In genomic region chr6:92231220-92231701, GRCh38 we compare ENCODE assay signal across 25 cellular contexts.
DNase-seq lines count a peak whose midpoint lies in the region; ATAC-seq, FAIRE-seq and TF ChIP-seq lines count a peak whose summit lies in the region.
"Had no signal": no experiment of that assay in that cellular context is flagged by ENCODE, and none has a peak within 500 bp of the region (broad histone marks: within the 10 kb centered on the region; RNA-seq: fewer than 3 reads in every experiment).

No MANE protein-coding gene starts in this region.

- H3K27ac Mint-ChIP-seq in activated CD8-positive, alpha-beta T cell treated with anti-CD3 and anti-CD28 coated beads, Interleukin-2, amount 10 ng/mL, durations not matched to agents 7 days and 5 days = no peak overlapping the region
- H3K27ac Mint-ChIP-seq: activated naive CD4-positive, alpha-beta T cell treated with anti-CD3 and anti-CD28 coated beads, Interleukin-2, amount 50 U/mL, for 72 hours; CD4-positive, alpha-beta T cell; stimulated activated naive CD8-positive, alpha-beta T cell treated with anti-CD3 and anti-CD28 coated beads, Interleukin-15, amount 100 ng/mL, for 72 hours had no signal

- DNase-seq in DMS53 treated with DMSO at 0.1 percent for 48 hours (lab: John Stamatoyannopoulos, UW; ENCODE audit: unreplicated experiment) (peak; percentile 29), MM.1S (peak; percentile 12), NCI-H2029 treated with DMSO at 0.1 percent for 48 hours (lab: John Stamatoyannopoulos, UW) (peak; percentile 77), SHP77 treated with DMSO at 0.1 percent for 48 hours (lab: John Stamatoyannopoulos, UW) (peak; percentile 1), HTR-8/SVneo (ENCODE audit: insufficient read length, low spot score) (no peak), sigmoid colon (no peak)
- DNase-seq in activated CD8-positive, alpha-beta T cell treated with anti-CD3 and anti-CD28 coated beads, Interleukin-2, amount 10 ng/mL, durations not matched to agents 7 days and 5 days = no peak
- DNase-seq: activated CD4-positive, alpha-beta T cell treated with anti-CD3 and anti-CD28 coated beads for 1 hour; CD4-positive, alpha-beta T cell; H7; hippocampal formation; NCI-H2227 treated with DMSO at 0.1 percent for 48 hours; stimulated activated CD4-positive, alpha-beta T cell treated with anti-CD3 and anti-CD28 coated beads, Interleukin-4, amount 100 ng/mL, for 24 hours; stimulated activated naive CD8-positive, alpha-beta T cell treated with anti-CD3 and anti-CD28 coated beads, Interleukin-15, amount 100 ng/mL, for 72 hours; SW 1271; transverse colon had no signal

- no peak for ATAC-seq in activated CD8-positive, alpha-beta T cell treated with anti-CD3 and anti-CD28 coated beads, Interleukin-2, amount 10 ng/mL, durations not matched to agents 7 days and 5 days
- no peak for ATAC-seq in GM18520 (IDR thresholded peaks at IDR 0.05; ENCODE audit: unreplicated experiment)
- ATAC-seq: activated naive CD4-positive, alpha-beta T cell treated with anti-CD3 and anti-CD28 coated beads, Interleukin-2, amount 50 U/mL, for 72 hours; foreskin keratinocyte; stimulated activated naive CD8-positive, alpha-beta T cell treated with anti-CD3 and anti-CD28 coated beads, Interleukin-15, amount 100 ng/mL, for 72 hours had no signal

- no peaks in the 10 kb centered on the region for H3K27me3 Mint-ChIP-seq in activated CD8-positive, alpha-beta T cell treated with anti-CD3 and anti-CD28 coated beads, Interleukin-2, amount 10 ng/mL, durations not matched to agents 7 days and 5 days (ENCODE audit: low read depth)
- H3K27me3 Mint-ChIP-seq: CD4-positive, alpha-beta T cell; central memory CD8-positive, alpha-beta T cell; stimulated activated naive CD8-positive, alpha-beta T cell treated with anti-CD3 and anti-CD28 coated beads, Interleukin-15, amount 100 ng/mL, for 72 hours had no signal

- no peaks in the 10 kb centered on the region for H3K79me2 ChIP-seq in MM.1S (ENCODE audit: low read length)

- no peaks in the 10 kb centered on the region for H3K9me3 Mint-ChIP-seq in activated CD8-positive, alpha-beta T cell treated with anti-CD3 and anti-CD28 coated beads, Interleukin-2, amount 10 ng/mL, durations not matched to agents 7 days and 5 days (ENCODE audit: insufficient read depth)

- H3F3A ChIP-seq in MM.1S (ENCODE audit: insufficient read depth, low read length) = no peaks in the 10 kb centered on the region

- no peaks in the 10 kb centered on the region for H3K4me1 ChIP-seq in MM.1S (ENCODE audit: low read length)
- H3K4me1 ChIP-seq in sigmoid colon = no peaks in the 10 kb centered on the region
- H3K4me1 ChIP-seq: ascending aorta, foreskin keratinocyte, transverse colon had no signal

- H3K36me3 ChIP-seq in MM.1S (replicated peaks; ENCODE audit: insufficient read depth, low read length) (no peaks in the 10 kb centered on the region), sigmoid colon (no peaks in the 10 kb centered on the region)
- H3K36me3 ChIP-seq: ascending aorta, transverse colon had no signal

- 85 to 91% methylated on average over 1 of the region's 1 CpG for WGBS in sigmoid colon, 2 donors

- no peak overlapping the region for H3K4me3 Mint-ChIP-seq in activated CD8-positive, alpha-beta T cell treated with anti-CD3 and anti-CD28 coated beads, Interleukin-2, amount 10 ng/mL, durations not matched to agents 7 days and 5 days
- H3K4me3 Mint-ChIP-seq: CD4-positive, alpha-beta T cell; central memory CD8-positive, alpha-beta T cell; stimulated activated naive CD8-positive, alpha-beta T cell treated with anti-CD3 and anti-CD28 coated beads, Interleukin-15, amount 100 ng/mL, for 72 hours had no signal

- no peaks in the 10 kb centered on the region for H4K20me1 ChIP-seq in MM.1S (ENCODE audit: insufficient read depth, low read length)

- no peak overlapping the region for H2AFZ ChIP-seq in MM.1S (ENCODE audit: low read length)

- POLR2A ChIA-PET in activated CD8-positive, alpha-beta T cell treated with anti-CD3 and anti-CD28 coated beads, Interleukin-2, amount 10 ng/mL, durations not matched to agents 7 days and 5 days (lab: Charles Lee) = no interaction called here

- intact Hi-C loops in sigmoid colon (cut with DNase I) = no loop called here

- TF ChIP-seq CTCF in MM.1S (IDR thresholded peaks at IDR 0.05; ENCODE audit: low read length) (no peak), sigmoid colon (IDR thresholded peaks at IDR 0.05) (no peak)

- H3K4me3 ChIP-seq in MM.1S (ENCODE audit: low read length) = no peak overlapping the region
- H3K4me3 ChIP-seq in sigmoid colon = no peak overlapping the region
- H3K4me3 ChIP-seq: ascending aorta, lung, smooth muscle cell, transverse colon had no signal

- H3K27me3 ChIP-seq in MM.1S (replicated peaks; ENCODE audit: insufficient read depth, low read length) = no peaks in the 10 kb centered on the region
- H3K27me3 ChIP-seq in sigmoid colon = no peaks in the 10 kb centered on the region
- H3K27me3 ChIP-seq: ascending aorta, foreskin keratinocyte, transverse colon had no signal

- no peak overlapping the region for H3K9ac ChIP-seq in MM.1S (ENCODE audit: low read length)

- CTCF ChIA-PET in activated CD8-positive, alpha-beta T cell treated with anti-CD3 and anti-CD28 coated beads, Interleukin-2, amount 10 ng/mL, durations not matched to agents 7 days and 5 days (lab: Charles Lee) = no interaction called here

- H3K4me2 ChIP-seq in MM.1S (ENCODE audit: low read depth, low read length) = no peak overlapping the region
- H3K4me2 ChIP-seq: smooth muscle cell had no signal

- FAIRE-seq in HTR-8/SVneo (lab: Jason Lieb, UNC) = no peak
- FAIRE-seq: islet of Langerhans had no signal

- no peaks in the 10 kb centered on the region for H3K9me2 ChIP-seq in MM.1S (replicated peaks; ENCODE audit: insufficient read depth, low read length)

- no peaks in the 10 kb centered on the region for H3K36me3 Mint-ChIP-seq in activated CD8-positive, alpha-beta T cell treated with anti-CD3 and anti-CD28 coated beads, Interleukin-2, amount 10 ng/mL, durations not matched to agents 7 days and 5 days (ENCODE audit: low read depth)

- TF ChIP-seq EP300 in sigmoid colon (IDR thresholded peaks at IDR 0.05) = no peak

- H3K27ac ChIP-seq in MM.1S (ENCODE audit: low read length) (no peak overlapping the region), sigmoid colon (no peak overlapping the region)
- H3K27ac ChIP-seq: ascending aorta, foreskin keratinocyte, RWPE1, transverse colon had no signal

- no peaks in the 10 kb centered on the region for H3K9me3 ChIP-seq in MM.1S (replicated peaks; ENCODE audit: insufficient read depth, low read length)
- H3K9me3 ChIP-seq in sigmoid colon = no peaks in the 10 kb centered on the region
- H3K9me3 ChIP-seq: ascending aorta, transverse colon had no signal

- TF ChIP-seq POLR2A in sigmoid colon (IDR thresholded peaks at IDR 0.05) = no peak

- H3K4me1 Mint-ChIP-seq in activated CD8-positive, alpha-beta T cell treated with anti-CD3 and anti-CD28 coated beads, Interleukin-2, amount 10 ng/mL, durations not matched to agents 7 days and 5 days (ENCODE audit: low read depth) = no peaks in the 10 kb centered on the region
- H3K4me1 Mint-ChIP-seq: central memory CD8-positive, alpha-beta T cell; stimulated activated naive CD8-positive, alpha-beta T cell treated with anti-CD3 and anti-CD28 coated beads, Interleukin-15, amount 100 ng/mL, for 72 hours had no signal

Comparison
In these comparisons a context has a peak if more than half of its experiments do, and no peak if none do; other contexts are left out.
1. DNase-seq: peak in DMS53 treated with DMSO at 0.1 percent for 48 hours (single experiment), MM.1S (single experiment), NCI-H2029 treated with DMSO at 0.1 percent for 48 hours (single experiment) and SHP77 treated with DMSO at 0.1 percent for 48 hours (single experiment); none in activated CD8-positive, alpha-beta T cell treated with anti-CD3 and anti-CD28 coated beads, Interleukin-2, amount 10 ng/mL, durations not matched to agents 7 days and 5 days (single experiment), HTR-8/SVneo (single experiment) and sigmoid colon (single experiment).